Comparison of ENCODE assay signal across 19 cellular contexts in genomic region chr10:29308142-29308541, GRCh38. TPM values are rescaled to one million over a fixed set of nuclear protein-coding genes. Genes with fewer than 3 reads are reported as not detected.
"Had no signal": no experiment of that assay in that cellular context is flagged by ENCODE, and none has a peak within 500 bp of the region (broad histone marks: within the 10 kb centered on the region; RNA-seq: fewer than 3 reads in every experiment).

No MANE protein-coding gene starts in this region.

RNA-seq across cellular contexts. Expression of gene LYZL1, which starts 19.3 kb away (rescaled TPM):
- total RNA-seq: activated naive CD4-positive, alpha-beta T cell treated with anti-CD3 and anti-CD28 coated beads for 36 hours; activated naive CD4-positive, alpha-beta T cell treated with anti-CD3 and anti-CD28 coated beads, Interleukin-2, amount 50 U/mL, for 72 hours; activated naive CD8-positive, alpha-beta T cell treated with anti-CD3 and anti-CD28 coated beads for 36 hours; activated naive CD8-positive, alpha-beta T cell treated with anti-CD3 and anti-CD28 coated beads, Interleukin-2, amount 10 ng/mL, durations not matched to agents 7 days and 5 days; activated T-cell treated with anti-CD3 and anti-CD28 coated beads, Interleukin-2, amount 50 U/mL, for 4 hours; activated T-cell treated with anti-CD3 and anti-CD28 coated beads, Interleukin-2, amount 50 U/mL, for 72 hours; activated T-helper 1 cell treated with anti-CD3 and anti-CD28 coated beads, Interleukin-12 subunit alpha, Interleukin-12 subunit beta, Interleukin-2, Interleukin-4 antibody, amounts not matched to agents 30 ng/mL and 10 ng/mL and 1 ng/mL, durations not matched to agents 14 hours and 24 hours and 36 hours; activated T-helper 17 cell treated with anti-CD3 and anti-CD28 coated beads, Interleukin-2, amount 50 U/mL, for 72 hours; activated T-helper 2 cell treated with anti-CD3 and anti-CD28 coated beads, Interferon-gamma antibody, Interleukin-2, Interleukin-4, amounts not matched to agents 10 μg/mL and 5 μg/mL and 100 μg/mL, durations not matched to agents 14 hours and 24 hours and 36 hours; adrenal gland; aorta; ascending aorta; astrocyte; body of pancreas; breast epithelium; bronchial epithelial cell; cardiac muscle cell; cardiac septum had no signal
- polyA plus RNA-seq: adipose tissue, adrenal gland, aorta had no signal
